ENCODE assay signal across 10 cellular contexts in genomic region chr1:229127301-229127700, GRCh38.
DNase-seq lines count a peak whose midpoint lies in the region; ATAC-seq and TF ChIP-seq lines count a peak whose summit lies in the region.
"Had no signal": no experiment of that assay in that cellular context is flagged by ENCODE, and none has a peak within 500 bp of the region (broad histone marks: within the 10 kb centered on the region; RNA-seq: fewer than 3 reads in every experiment).

No MANE protein-coding gene starts in this region.

- CTCF ChIA-PET in Calu3 (lab: Charles Lee) = no interaction called here

- peak overlapping the region; percentile 37 for H3K27ac Mint-ChIP-seq in Calu3 (ENCODE audit: unreplicated experiment)
- no peak overlapping the region for H3K27ac Mint-ChIP-seq in GM23338

- peak overlapping the region; percentile 3; the same call in 1 of the 2 replicates for H2AFZ ChIP-seq in GM23338

- H3K9me3 Mint-ChIP-seq in Calu3 (ENCODE audit: low read depth, unreplicated experiment) = no peaks in the 10 kb centered on the region
- H3K9me3 Mint-ChIP-seq in GM23338 = no peaks in the 10 kb centered on the region

- H3K4me1 Mint-ChIP-seq in Calu3 (ENCODE audit: low read depth, unreplicated experiment) = peaks cover 85% of the 10 kb centered on the region
- peaks cover 10% of the 10 kb centered on the region for H3K4me1 Mint-ChIP-seq in GM23338

- no peak for TF ChIP-seq POLR2A in gastroesophageal sphincter (IDR thresholded peaks at IDR 0.05)

- ATAC-seq in GM23338 (no peak), HG03460 (IDR thresholded peaks at IDR 0.05; ENCODE audit: unreplicated experiment) (no peak), gastroesophageal sphincter (no peak), GM21825 (IDR thresholded peaks at IDR 0.05; ENCODE audit: unreplicated experiment) (no peak)
- ATAC-seq: left cardiac atrium had no signal

- no peaks in the 10 kb centered on the region for H3K9me3 ChIP-seq in gastroesophageal sphincter

- no peak overlapping the region for H3K4me2 ChIP-seq in GM23338

- 50 to 56% methylated on average over 2 of the region's 2 CpGs for whole genome bisulfite sequencing in gastroesophageal sphincter (ENCODE audit: low coverage in 1 of 2), 2 donors

- no peaks in the 10 kb centered on the region for H3F3A ChIP-seq in GM23338 (replicated peaks; ENCODE audit: low read depth)

- H3K9me2 ChIP-seq in GM23338 (ENCODE audit: insufficient read depth) = 0 out of 2 replicates have a peak, but pooled peaks cover 2% of the 10 kb centered on the region

- H3K4me3 Mint-ChIP-seq in Calu3 (ENCODE audit: low read depth, unreplicated experiment) = no peak overlapping the region
- no peak overlapping the region for H3K4me3 Mint-ChIP-seq in GM23338

- no peak for TF ChIP-seq CTCF in Calu3 (IDR thresholded peaks at IDR 0.05; ENCODE audit: unreplicated experiment)
- no peak for TF ChIP-seq CTCF in GM23338 (conservative IDR thresholded peaks at IDR 0.05; ENCODE audit: low read depth in 2 of 2)
- no peak for TF ChIP-seq CTCF in gastroesophageal sphincter (IDR thresholded peaks at IDR 0.05)

- BruUV-seq in Calu3 (replicated peaks; lab: Mats Ljungman, UMichigan) = no TSS peak

- H3K27me3 Mint-ChIP-seq in Calu3 (ENCODE audit: unreplicated experiment) = no peaks in the 10 kb centered on the region
- H3K27me3 Mint-ChIP-seq in GM23338 (ENCODE audit: insufficient read depth, low read depth, poor library complexity) = peaks cover 3% of the 10 kb centered on the region

- DNase-seq in Calu3 = peak; percentile 70
- DNase-seq in GM23338 (ENCODE audit: low spot score) = no peak
- DNase-seq in SW480 (ENCODE audit: low spot score) = peak; percentile 55
- DNase-seq in kidney tubule cell (ENCODE audit: low spot score) = peak; percentile 65
- no peak for DNase-seq in T1000 (lab: John Stamatoyannopoulos, UW)
- DNase-seq: left cardiac atrium, NCI-H1105 treated with DMSO at 0.1 percent for 48 hours had no signal

- no peaks in the 10 kb centered on the region for H4K20me1 ChIP-seq in GM23338 (replicated peaks; ENCODE audit: insufficient read depth)

- no peak overlapping the region for H3K4me3 ChIP-seq in GM23338
- no peak overlapping the region for H3K4me3 ChIP-seq in gastroesophageal sphincter

- no peaks in the 10 kb centered on the region for H3K79me2 ChIP-seq in GM23338 (replicated peaks; ENCODE audit: insufficient read depth)

- H3K4me1 ChIP-seq in GM23338 (ENCODE audit: insufficient read depth) (no peaks in the 10 kb centered on the region; the same call in 1 of the 2 replicates), gastroesophageal sphincter (peaks cover 0 to 11% (median 0%) of the 10 kb centered on the region in 3 donors)

- intact Hi-C loops in Calu3 (cut with micrococcal nuclease; ENCODE audit: unreplicated experiment) = no loop called here

- H3K27me3 ChIP-seq in GM23338 (ENCODE audit: insufficient read depth) (no peaks in the 10 kb centered on the region), gastroesophageal sphincter (no peaks in the 10 kb centered on the region)

- H3K36me3 Mint-ChIP-seq in Calu3 (ENCODE audit: insufficient read depth, unreplicated experiment) = peaks cover 10% of the 10 kb centered on the region
- H3K36me3 Mint-ChIP-seq in GM23338 (ENCODE audit: low read depth) = no peaks in the 10 kb centered on the region

- TF ChIP-seq EP300 in gastroesophageal sphincter (IDR thresholded peaks at IDR 0.05) = no peak

- H3K36me3 ChIP-seq in GM23338 (ENCODE audit: insufficient read depth) = no peaks in the 10 kb centered on the region
- no peaks in the 10 kb centered on the region for H3K36me3 ChIP-seq in gastroesophageal sphincter

- H3K27ac ChIP-seq in GM23338 (ENCODE audit: low read depth) = no peak overlapping the region
- H3K27ac ChIP-seq in gastroesophageal sphincter = no peak overlapping the region

TF ChIP-seq in GM23338, 12 proteins besides CTCF, POLR2A, EP300 and RAD21:
- no peak for TF ChIP-seq ZNF114 (CRISPR knock-in tag; IDR thresholded peaks at IDR 0.05)
- no peak for TF ChIP-seq EZH2 (IDR thresholded peaks at IDR 0.05; ENCODE audit: low read depth, unreplicated experiment)
- no peak for TF ChIP-seq CREB1 (CRISPR knock-in tag; IDR thresholded peaks at IDR 0.05; ENCODE audit: low read depth)
- TF ChIP-seq STAT1 (IDR thresholded peaks at IDR 0.05; ENCODE audit: unreplicated experiment) = no peak

Comparison
In these comparisons a context has a peak if more than half of its experiments do, and no peak if none do; other contexts are left out.
1. DNase-seq: peak in Calu3 (single experiment), SW480 (single experiment) and kidney tubule cell (single experiment); none in GM23338 (single experiment) and T1000 (single experiment).